Comparison of ENCODE assay signal across 8 cellular contexts in genomic region chr5:37379100-37379628, GRCh38. TPM values are rescaled to one million over a fixed set of nuclear protein-coding genes. Genes with fewer than 3 reads are reported as not detected.
A peak's percentile ranks its signal among the peaks of the same experiment; 100 is the strongest.
DNase-seq lines count a peak whose midpoint lies in the region; ATAC-seq and TF ChIP-seq lines count a peak whose summit lies in the region.
"Not testable (repeated sequence)": the region's sequence is repeated elsewhere in the genome, so short reads cannot be mapped to it uniquely, and the experiment has no call there.

Gene WDR70, plus strand, starts transcription at chr5:37379318. Its CDS starts 50 bp downstream, at chr5:37379368.

- not testable (repeated sequence) for H3K79me1 ChIP-seq in neuronal stem cell (ENCODE audit: low read depth, low read length)

- peak; percentile 91 for TF ChIP-seq CTCF in foreskin keratinocyte (conservative IDR thresholded peaks at IDR 0.05)
- TF ChIP-seq CTCF in subcutaneous adipose tissue (IDR thresholded peaks at IDR 0.05; ENCODE audit: low read depth): not testable (repeated sequence)

- not testable (repeated sequence) for H2BK120ac ChIP-seq in neuronal stem cell (ENCODE audit: low read depth, low read length)

- H3K27ac ChIP-seq in foreskin keratinocyte: peak within 1 kb of the TSS; percentile 72
- H3K27ac ChIP-seq in neuronal stem cell (replicated peaks; ENCODE audit: low read length): not testable (repeated sequence)

- peak; percentile 99 for ATAC-seq in foreskin keratinocyte

- H3K4me3 ChIP-seq in HAP-1: peak within 1 kb of the TSS; percentile 84
- peak within 1 kb of the TSS; percentile 87 for H3K4me3 ChIP-seq in MG63
- peak within 1 kb of the TSS; percentile 82 to 90 for H3K4me3 ChIP-seq in neuronal stem cell (ENCODE audit: low read length in 2 of 2)

- peak within 1 kb of the TSS; percentile 88 for H2AFZ ChIP-seq in neuronal stem cell (ENCODE audit: low read length)

- in situ Hi-C loops in HAP-1 (cut with MboI; ENCODE audit: low sequenced_read_pairs): not testable (repeated sequence)

- H2BK12ac ChIP-seq in neuronal stem cell (ENCODE audit: low read length): not testable (repeated sequence)

- H3K4me1 ChIP-seq in HAP-1; foreskin keratinocyte; neuronal stem cell (ENCODE audit: control insufficient read depth in 2 of 2, insufficient read depth in 1 of 2, low read depth in 1 of 2, low read length in 2 of 2): not testable (repeated sequence)

- peak within 1 kb of the TSS; percentile 73 for H3K4me2 ChIP-seq in neuronal stem cell (ENCODE audit: insufficient read depth, low read length, poor library complexity, severe bottlenecking)

- WGBS in neuronal stem cell (ENCODE audit: extremely low coverage in 2 of 2, insufficient read length in 2 of 2, insufficient replicate concordance in 1 of 2), 2 donors: no CpG with 5 or more reads among the region's 39 CpGs

- H3K27me3 ChIP-seq in HAP-1 (ENCODE audit: low read depth); MG63; foreskin keratinocyte; neuronal stem cell (ENCODE audit: control insufficient read depth in 3 of 3, insufficient read depth in 3 of 3, low read depth in 1 of 3, low read length in 3 of 3): not testable (repeated sequence)

- H3K23ac ChIP-seq in neuronal stem cell (ENCODE audit: low read depth, low read length, poor library complexity): peak within 1 kb of the TSS; percentile 73

- H3K9ac ChIP-seq in neuronal stem cell (ENCODE audit: low read depth, low read length, poor library complexity): peak within 1 kb of the TSS; percentile 77

- H3K4ac ChIP-seq in neuronal stem cell (ENCODE audit: low read length): not testable (repeated sequence)

- not testable (repeated sequence) for H3K36me3 ChIP-seq in HAP-1 (replicated peaks)
- peaks cover 14% of the 10 kb centered on the region for H3K36me3 ChIP-seq in MG63
- H3K36me3 ChIP-seq in neuronal stem cell (replicated peaks in 1 of 2; ENCODE audit: control insufficient read depth in 2 of 2, insufficient read depth in 2 of 2, low read length in 2 of 2): peaks cover 0 to 13% of the 10 kb centered on the region in 2 donors

- DNase-seq in GDM1 (lab: John Stamatoyannopoulos, UW) (peak; percentile 92), HAP-1 (ENCODE audit: low spot score in 2 of 2) (peak; percentile 78 to 89), MG63 (peak; percentile 90), SIG-M5 treated with dmso at 0.1 percent for 504 hours (lab: John Stamatoyannopoulos, UW; ENCODE audit: unreplicated experiment) (peak; percentile 93), activated gamma-delta T cell treated with Interleukin-2 at 50 U/mL for 16 hours (peak; percentile 75), foreskin keratinocyte (peak; percentile 57 to 80), neuronal stem cell (ENCODE audit: low spot score) (peak; percentile 67)

- H3K14ac ChIP-seq in neuronal stem cell (ENCODE audit: low read length): not testable (repeated sequence)

- not testable (repeated sequence) for H4K91ac ChIP-seq in neuronal stem cell (ENCODE audit: low read depth, low read length, poor library complexity)

- not testable (repeated sequence) for H3K18ac ChIP-seq in neuronal stem cell (ENCODE audit: low read length)

- not testable (repeated sequence) for H2BK5ac ChIP-seq in neuronal stem cell (ENCODE audit: low read length)

- H3K9me3 ChIP-seq in HAP-1; MG63; neuronal stem cell (replicated peaks in 1 of 2; ENCODE audit: control insufficient read depth in 2 of 2, insufficient read depth in 1 of 2, low read depth in 1 of 2, low read length in 2 of 2): not testable (repeated sequence)

- not testable (repeated sequence) for H4K8ac ChIP-seq in neuronal stem cell (ENCODE audit: low read depth, low read length)

- not testable (repeated sequence) for H2AK5ac ChIP-seq in neuronal stem cell (ENCODE audit: low read depth, low read length)

- not testable (repeated sequence) for H2BK15ac ChIP-seq in neuronal stem cell (ENCODE audit: low read length)

RNA-seq across cellular contexts. Expression of gene WDR70, which starts in this region (rescaled TPM):
- total RNA-seq in MG63 (2014; rRNA removed; shearing (Covaris generic); ENCODE audit: low replicate concordance): 37.9 and 78.4 TPM in 2 replicates
- total RNA-seq in foreskin keratinocyte (23.8 and 25.5 TPM in 2 replicates), subcutaneous adipose tissue (10 to 100 TPM; 30.3 to 33.6 (median 32.6) TPM)
- polyA plus RNA-seq in foreskin keratinocyte: 25.7 and 28.9 TPM in 2 replicates
- 40.3 TPM for polyA plus RNA-seq in neuronal stem cell (2013, experiment 1 of 2)
- 43.6 TPM for polyA plus RNA-seq in neuronal stem cell (2013, experiment 2 of 2)
